Comparison of ENCODE assay signal across 10 cellular contexts in genomic region chr18:12741351-12741750, GRCh38. TPM values are rescaled to one million over a fixed set of nuclear protein-coding genes. Genes with fewer than 3 reads are reported as not detected.
DNase-seq lines count a peak whose midpoint lies in the region; ATAC-seq and TF ChIP-seq lines count a peak whose summit lies in the region.
"Had no signal": no experiment of that assay in that cellular context is flagged by ENCODE, and none has a peak within 500 bp of the region (broad histone marks: within the 10 kb centered on the region; RNA-seq: fewer than 3 reads in every experiment).

No MANE protein-coding gene starts in this region.

- intact Hi-C loops in activated CD4-positive, alpha-beta T cell treated with anti-CD3 and anti-CD28 coated beads for 36 hours (cut with DNase I, micrococcal nuclease), result loop anchor here in 1 of 2 experiments (5.0 kb wide), 1 partner anchor 416 kb away; no protein-coding TSS in a partner anchor
- intact Hi-C loops in activated CD4-positive, alpha-beta T cell treated with anti-CD3 and anti-CD28 coated beads, Interleukin-2, amount 10 ng/mL, durations not matched to agents 24 days and 14 days (cut with micrococcal nuclease), result no loop called here
- intact Hi-C loops in prostate gland (cut with DNase I), result loop anchor here (10.0 kb wide), 1 partner anchor 153 kb away; no protein-coding TSS in a partner anchor

- no peaks in the 10 kb centered on the region for H3K9me3 ChIP-seq in prostate gland
- H3K9me3 ChIP-seq: tibial artery had no signal

- no peak overlapping the region for H3K4me3 ChIP-seq in skeletal muscle cell (ENCODE audit: low read depth, low read length)
- no peak overlapping the region for H3K4me3 ChIP-seq in prostate gland
- H3K4me3 ChIP-seq: tibial artery had no signal

- CTCF ChIA-PET in activated CD4-positive, alpha-beta T cell treated with anti-CD3 and anti-CD28 coated beads for 36 hours (lab: Charles Lee), result interaction anchor here (0.9 to 1.6 kb wide), 2 partner anchors 14 to 193 kb away, joined by 3 to 5 read pairs; no protein-coding TSS in a partner anchor

- POLR2A ChIA-PET in activated CD4-positive, alpha-beta T cell treated with anti-CD3 and anti-CD28 coated beads for 36 hours (lab: Charles Lee), result interaction anchor here (1.2 kb wide), 1 partner anchor 34 kb away, joined by 4 read pairs; no protein-coding TSS in a partner anchor

- no peaks in the 10 kb centered on the region for H3K36me3 ChIP-seq in prostate gland
- H3K36me3 ChIP-seq: tibial artery had no signal

- no peaks in the 10 kb centered on the region for H3K36me3 Mint-ChIP-seq in activated CD4-positive, alpha-beta T cell treated with anti-CD3 and anti-CD28 coated beads for 36 hours (ENCODE audit: low read depth)
- H3K36me3 Mint-ChIP-seq in activated CD4-positive, alpha-beta T cell treated with anti-CD3 and anti-CD28 coated beads, Interleukin-2, amount 10 ng/mL, durations not matched to agents 24 days and 14 days (ENCODE audit: low read depth), result no peaks in the 10 kb centered on the region
- H3K36me3 Mint-ChIP-seq in activated T-helper 17 cell treated with anti-CD3 and anti-CD28 coated beads, Interleukin-2, amount 50 U/mL, for 72 hours (ENCODE audit: low read depth), result no peaks in the 10 kb centered on the region

- H3K4me1 ChIP-seq in prostate gland (replicated peaks), result no peaks in the 10 kb centered on the region
- H3K4me1 ChIP-seq: tibial artery had no signal

- H3K27me3 Mint-ChIP-seq in activated CD4-positive, alpha-beta T cell treated with anti-CD3 and anti-CD28 coated beads for 36 hours, result no peaks in the 10 kb centered on the region
- H3K27me3 Mint-ChIP-seq in activated CD4-positive, alpha-beta T cell treated with anti-CD3 and anti-CD28 coated beads, Interleukin-2, amount 10 ng/mL, durations not matched to agents 24 days and 14 days, result no peaks in the 10 kb centered on the region
- no peaks in the 10 kb centered on the region for H3K27me3 Mint-ChIP-seq in activated T-helper 17 cell treated with anti-CD3 and anti-CD28 coated beads, Interleukin-2, amount 50 U/mL, for 72 hours

- H3K27ac ChIP-seq in prostate gland, result no peak overlapping the region
- H3K27ac ChIP-seq: tibial artery had no signal

- H3K4me3 Mint-ChIP-seq in activated CD4-positive, alpha-beta T cell treated with anti-CD3 and anti-CD28 coated beads for 36 hours, result no peak overlapping the region
- H3K4me3 Mint-ChIP-seq in activated CD4-positive, alpha-beta T cell treated with anti-CD3 and anti-CD28 coated beads, Interleukin-2, amount 10 ng/mL, durations not matched to agents 24 days and 14 days, result no peak overlapping the region
- H3K4me3 Mint-ChIP-seq in activated T-helper 17 cell treated with anti-CD3 and anti-CD28 coated beads, Interleukin-2, amount 50 U/mL, for 72 hours, result no peak overlapping the region

- no peak for TF ChIP-seq POLR2A in prostate gland (IDR thresholded peaks at IDR 0.05)

- DNase-seq in activated CD4-positive, alpha-beta T cell treated with anti-CD3 and anti-CD28 coated beads for 36 hours, result peak; percentile 17
- DNase-seq in activated CD4-positive, alpha-beta T cell treated with anti-CD3 and anti-CD28 coated beads, Interleukin-2, amount 10 ng/mL, durations not matched to agents 24 days and 14 days, result no peak
- DNase-seq in NCI-H128 (lab: John Stamatoyannopoulos, UW; ENCODE audit: unreplicated experiment) (peak; percentile 40), skeletal muscle cell (ENCODE audit: low read depth) (peak; percentile 79), prostate gland (ENCODE audit: low spot score) (no peak)
- DNase-seq: dermis blood vessel endothelial cell, tibial artery had no signal

- peak; percentile 60 for ATAC-seq in activated CD4-positive, alpha-beta T cell treated with anti-CD3 and anti-CD28 coated beads for 36 hours
- ATAC-seq in activated T-helper 17 cell treated with anti-CD3 and anti-CD28 coated beads, Interleukin-2, amount 50 U/mL, for 72 hours (replicated peaks), result peak; percentile 37
- ATAC-seq in HG02763 (IDR thresholded peaks at IDR 0.05; ENCODE audit: unreplicated experiment) (no peak), GM21576 (IDR thresholded peaks at IDR 0.05; ENCODE audit: unreplicated experiment) (no peak)

- 36% methylated on average over 6 of the region's 6 CpGs for WGBS in prostate gland

- H3K9me3 Mint-ChIP-seq in activated CD4-positive, alpha-beta T cell treated with anti-CD3 and anti-CD28 coated beads for 36 hours (ENCODE audit: low read depth), result no peaks in the 10 kb centered on the region
- no peaks in the 10 kb centered on the region for H3K9me3 Mint-ChIP-seq in activated CD4-positive, alpha-beta T cell treated with anti-CD3 and anti-CD28 coated beads, Interleukin-2, amount 10 ng/mL, durations not matched to agents 24 days and 14 days
- H3K9me3 Mint-ChIP-seq in activated T-helper 17 cell treated with anti-CD3 and anti-CD28 coated beads, Interleukin-2, amount 50 U/mL, for 72 hours, result no peaks in the 10 kb centered on the region

- no peak overlapping the region for H3K27ac Mint-ChIP-seq in activated CD4-positive, alpha-beta T cell treated with anti-CD3 and anti-CD28 coated beads for 36 hours
- H3K27ac Mint-ChIP-seq in activated CD4-positive, alpha-beta T cell treated with anti-CD3 and anti-CD28 coated beads, Interleukin-2, amount 10 ng/mL, durations not matched to agents 24 days and 14 days, result no peak overlapping the region
- H3K27ac Mint-ChIP-seq in activated T-helper 17 cell treated with anti-CD3 and anti-CD28 coated beads, Interleukin-2, amount 50 U/mL, for 72 hours, result no peak overlapping the region

- no peak for TF ChIP-seq CTCF in prostate gland (IDR thresholded peaks at IDR 0.05)

- no peaks in the 10 kb centered on the region for H3K4me1 Mint-ChIP-seq in activated CD4-positive, alpha-beta T cell treated with anti-CD3 and anti-CD28 coated beads for 36 hours
- H3K4me1 Mint-ChIP-seq in activated CD4-positive, alpha-beta T cell treated with anti-CD3 and anti-CD28 coated beads, Interleukin-2, amount 10 ng/mL, durations not matched to agents 24 days and 14 days, result peaks cover 4% of the 10 kb centered on the region
- H3K4me1 Mint-ChIP-seq in activated T-helper 17 cell treated with anti-CD3 and anti-CD28 coated beads, Interleukin-2, amount 50 U/mL, for 72 hours, result no peaks in the 10 kb centered on the region

- no peaks in the 10 kb centered on the region for H3K27me3 ChIP-seq in prostate gland (replicated peaks; ENCODE audit: insufficient read depth)
- H3K27me3 ChIP-seq: tibial artery had no signal

RNA-seq across cellular contexts. Expression of gene PSMG2, which starts 38.5 kb away (rescaled TPM):
- total RNA-seq in activated CD4-positive, alpha-beta T cell treated with anti-CD3 and anti-CD28 coated beads for 36 hours, result 100 to 1,000 TPM; 113 to 118 TPM
- total RNA-seq in activated CD4-positive, alpha-beta T cell treated with anti-CD3 and anti-CD28 coated beads, Interleukin-2, amount 10 ng/mL, durations not matched to agents 24 days and 14 days, result 109 and 111 TPM in 2 replicates
- 100 to 1,000 TPM in 1 of 2 donors, 10 to 100 TPM in 1; 59.6 to 105 TPM for total RNA-seq in activated T-helper 17 cell treated with anti-CD3 and anti-CD28 coated beads, Interleukin-2, amount 50 U/mL, for 72 hours
- total RNA-seq in prostate gland, result 10 to 100 TPM; 73.9 to 78.6 TPM

RNA-seq across cellular contexts. Expression of gene CEP76, which starts 38.8 kb away (rescaled TPM):
- 10 to 100 TPM; 12.5 to 13.9 TPM for total RNA-seq in activated CD4-positive, alpha-beta T cell treated with anti-CD3 and anti-CD28 coated beads for 36 hours
- total RNA-seq in activated CD4-positive, alpha-beta T cell treated with anti-CD3 and anti-CD28 coated beads, Interleukin-2, amount 10 ng/mL, durations not matched to agents 24 days and 14 days, result 14.4 and 16.3 TPM in 2 replicates
- total RNA-seq in activated T-helper 17 cell treated with anti-CD3 and anti-CD28 coated beads, Interleukin-2, amount 50 U/mL, for 72 hours, result 10 to 100 TPM; 12.0 to 14.7 TPM
- total RNA-seq in prostate gland, result 10 to 100 TPM; 10.5 to 13.3 TPM

Comparison
In these comparisons a context has a peak if more than half of its experiments do, and no peak if none do; other contexts are left out.
1. DNase-seq: peak in activated CD4-positive, alpha-beta T cell treated with anti-CD3 and anti-CD28 coated beads for 36 hours (single experiment), NCI-H128 (single experiment) and skeletal muscle cell (single experiment); none in activated CD4-positive, alpha-beta T cell treated with anti-CD3 and anti-CD28 coated beads, Interleukin-2, amount 10 ng/mL, durations not matched to agents 24 days and 14 days (single experiment) and prostate gland (single experiment).
2. ATAC-seq: peak in activated CD4-positive, alpha-beta T cell treated with anti-CD3 and anti-CD28 coated beads for 36 hours (single experiment) and activated T-helper 17 cell treated with anti-CD3 and anti-CD28 coated beads, Interleukin-2, amount 50 U/mL, for 72 hours (single experiment); none in HG02763 (single experiment) and GM21576 (single experiment).